ENCODE assay signal across 21 cellular contexts in the genomic region with DNA sequence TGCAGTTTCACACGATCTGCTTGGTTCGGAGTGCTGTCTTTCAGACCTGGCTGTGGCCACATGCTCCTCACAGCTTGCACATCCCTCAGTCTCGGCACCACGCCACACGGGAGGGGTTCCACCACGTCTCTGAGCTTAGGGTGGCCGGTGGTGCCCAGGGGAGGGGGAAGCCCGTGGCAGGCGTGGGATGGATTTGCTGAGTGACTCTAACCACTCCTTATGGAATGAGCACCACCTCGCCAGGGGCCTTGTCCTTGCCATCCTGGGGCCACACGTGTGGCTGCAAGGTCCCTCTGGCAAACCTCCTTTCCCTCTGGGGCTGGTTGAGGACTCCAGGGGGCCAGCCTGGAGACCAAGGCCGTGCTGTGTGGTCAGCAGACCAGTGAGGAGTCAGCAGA.
"Had no signal": no experiment of that assay in that cellular context is flagged by ENCODE, and none has a peak within 500 bp of the region (broad histone marks: within the 10 kb centered on the region; RNA-seq: fewer than 3 reads in every experiment).

No MANE protein-coding gene starts in this region.

- H3K4me1 ChIP-seq: tibial artery, uterus had no signal

- H3K4me2 ChIP-seq: SK-N-SH had no signal

- H3K36me3 ChIP-seq: esophagus muscularis mucosa, gastroesophageal sphincter, ovary, tibial artery, uterus had no signal

- H3K27me3 ChIP-seq: gastroesophageal sphincter, ovary, uterus had no signal

- H3K9ac ChIP-seq: SK-N-SH had no signal

- H3K27ac ChIP-seq: esophagus muscularis mucosa, gastroesophageal sphincter, ovary, tibial artery, uterus had no signal

- ATAC-seq: activated CD8-positive, alpha-beta T cell treated with anti-CD3 and anti-CD28 coated beads for 36 hours; gastroesophageal sphincter; left colon; stimulated activated naive B cell treated with anti-CD40 and anti-IgM and Interleukin-4, amounts not matched to agents 10 μg/mL and 1 μg/mL and 100 μg/mL, for 72 hours; T-cell had no signal

- DNase-seq: activated B cell treated with CpG ODN at 0.5 μM for 24 hours; activated CD4-positive, alpha-beta T cell treated with anti-CD3 and anti-CD28 coated beads for 48 hours; activated CD8-positive, alpha-beta T cell treated with anti-CD3 and anti-CD28 coated beads for 36 hours; activated naive CD4-positive, alpha-beta T cell treated with Interleukin-2 at 50 U/mL for 16 hours; activated naive CD8-positive, alpha-beta T cell treated with anti-CD3 and anti-CD28 coated beads, Interleukin-2, amount 10 ng/mL, durations not matched to agents 7 days and 5 days; activated T-cell treated with anti-CD3 and anti-CD28 coated beads, Interleukin-2, amount 50 U/mL, for 24 hours; cerebellar nuclear complex; effector memory CD4-positive, alpha-beta T cell; left colon; mammary epithelial cell; midbrain; stimulated activated naive B cell treated with anti-CD40 and anti-IgM and Interleukin-4, amounts not matched to agents 10 μg/mL and 1 μg/mL and 100 μg/mL, for 72 hours; T-cell; T-helper 9 cell; tibial artery; uterus had no signal

- H3K9me3 ChIP-seq: esophagus muscularis mucosa, gastroesophageal sphincter, ovary, SK-N-SH, tibial artery, uterus had no signal

- FAIRE-seq: endothelial cell of umbilical vein had no signal

- H3K4me3 ChIP-seq: esophagus muscularis mucosa, gastroesophageal sphincter, ovary, tibial artery, uterus had no signal
